ENCODE assay signal across 8 cellular contexts in the genomic region with DNA sequence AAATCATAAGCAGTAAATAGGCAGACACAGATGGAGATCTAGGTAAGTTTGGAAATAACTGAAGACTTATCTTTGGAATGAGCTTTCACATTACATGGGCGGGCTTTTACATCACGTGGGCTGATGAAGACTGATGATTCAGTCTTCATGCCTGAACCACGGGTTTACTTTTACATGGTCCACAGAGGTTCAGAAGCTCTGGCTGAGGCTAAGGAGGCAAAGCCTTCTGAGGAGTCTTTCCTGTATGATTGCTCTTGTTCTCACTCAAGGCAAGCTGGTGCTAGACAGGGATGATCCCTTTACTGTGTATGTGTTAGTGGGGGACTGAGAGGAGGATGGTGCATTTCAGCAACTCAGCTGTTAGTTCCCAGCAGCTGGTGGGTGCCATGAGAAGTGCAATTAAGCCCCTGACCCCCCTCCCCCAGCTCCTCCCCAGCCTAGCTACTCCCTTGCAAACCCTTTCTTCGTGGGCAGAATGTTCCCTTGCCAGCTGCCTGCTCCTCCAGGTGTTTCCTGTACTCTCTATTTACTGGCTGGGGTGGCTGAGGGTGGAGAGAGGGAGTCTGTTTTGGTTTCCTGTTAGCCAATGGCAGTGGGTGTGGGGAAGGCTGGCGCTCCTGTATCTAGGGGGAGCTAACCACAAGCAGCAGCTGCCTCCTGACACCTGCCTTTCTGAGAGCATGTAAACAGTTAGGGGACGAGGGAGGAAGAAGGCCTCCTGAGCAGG. TPM values are rescaled to one million over a fixed set of nuclear protein-coding genes. Genes with fewer than 3 reads are reported as not detected.
DNase-seq lines count a peak whose midpoint lies in the region; ATAC-seq, FAIRE-seq and TF ChIP-seq lines count a peak whose summit lies in the region.

No MANE protein-coding gene starts in this region.

- no peak for TF ChIP-seq CTCF in GM12864 (IDR thresholded peaks at IDR 0.05; ENCODE audit: low read depth, low read length, missing control alignments)
- TF ChIP-seq CTCF in RWPE2 (IDR thresholded peaks at IDR 0.05; ENCODE audit: poor library complexity, severe bottlenecking): no peak
- no peak for TF ChIP-seq CTCF in bronchial epithelial cell (IDR thresholded peaks at IDR 0.05; ENCODE audit: insufficient read depth, low read length, severe bottlenecking)

- H3K27ac ChIP-seq in RWPE2 (ENCODE audit: poor library complexity, severe bottlenecking): no peak overlapping the region

- H3K4me3 ChIP-seq in GM12864 (ENCODE audit: low read depth, low read length): no peak overlapping the region
- H3K4me3 ChIP-seq in RWPE2 (ENCODE audit: severe bottlenecking): no peak overlapping the region
- H3K4me3 ChIP-seq in bronchial epithelial cell (ENCODE audit: low read depth, low read length): no peak overlapping the region

- H3K9me3 ChIP-seq in RWPE2 (ENCODE audit: severe bottlenecking): no peaks in the 10 kb centered on the region

- DNase-seq in GM12864 (ENCODE audit: low read depth) (peak; percentile 92), Kasumi-1 (lab: John Stamatoyannopoulos, UW) (peak; percentile 84 to 86), RWPE2 (ENCODE audit: low spot score) (no peak), bronchial epithelial cell (ENCODE audit: low read depth) (peak; percentile 76), midbrain (lab: John Stamatoyannopoulos, UW) (peak; percentile 18), cortex of kidney (lab: John Stamatoyannopoulos, UW) (no peak), glomerular visceral epithelial cell (ENCODE audit: extremely low spot score) (no peak)

- no peaks in the 10 kb centered on the region for H3K4me1 ChIP-seq in RWPE2 (ENCODE audit: insufficient read depth, poor library complexity, severe bottlenecking)

- no peaks in the 10 kb centered on the region for H3K36me3 ChIP-seq in RWPE2 (ENCODE audit: low read depth)
- no peaks in the 10 kb centered on the region for H3K36me3 ChIP-seq in bronchial epithelial cell (ENCODE audit: control insufficient read depth, insufficient read depth, low read length)

- no peak for FAIRE-seq in bronchial epithelial cell (lab: Jason Lieb, UNC)

- ATAC-seq in GM21737 (IDR thresholded peaks at IDR 0.05; ENCODE audit: unreplicated experiment): peak; percentile 68
- ATAC-seq in RWPE2 (ENCODE audit: low read depth): peak; percentile 70

- H3K27me3 ChIP-seq in RWPE2 (ENCODE audit: insufficient read depth, poor library complexity, severe bottlenecking): no peaks in the 10 kb centered on the region
- H3K27me3 ChIP-seq in bronchial epithelial cell (ENCODE audit: control insufficient read depth, insufficient read depth, low read length): peaks cover 2% of the 10 kb centered on the region

RNA-seq across cellular contexts. Expression of gene BTG2, which starts 15.4 kb away (rescaled TPM):
- total RNA-seq in bronchial epithelial cell: 12.9 and 25.9 TPM in 2 replicates

RNA-seq across cellular contexts. Expression of gene FMOD, which starts 30.2 kb away (rescaled TPM):
- 0.26 TPM in 1 of 2 replicates, not detected in the other for total RNA-seq in bronchial epithelial cell

Comparison
In these comparisons a context has a peak if more than half of its experiments do, and no peak if none do; other contexts are left out.
1. DNase-seq: peak in GM12864 (single experiment), Kasumi-1 (2 of 2), bronchial epithelial cell (single experiment) and midbrain (single experiment); none in RWPE2 (single experiment), cortex of kidney (single experiment) and glomerular visceral epithelial cell (single experiment).